Comparison of ENCODE assay signal across 4 cellular contexts in genomic region chr1:53975861-53976260, GRCh38. TPM values are rescaled to one million over a fixed set of nuclear protein-coding genes. Genes with fewer than 3 reads are reported as not detected.
"Had no signal": no experiment of that assay in that cellular context is flagged by ENCODE, and none has a peak within 500 bp of the region (broad histone marks: within the 10 kb centered on the region; RNA-seq: fewer than 3 reads in every experiment).

No MANE protein-coding gene starts in this region.

- H3K4me3 ChIP-seq: GM12878 had no signal

- DNase-seq: GDM1, GF-D8 had no signal

RNA-seq across cellular contexts. Expression of gene LDLRAD1, which starts 42.1 kb away (rescaled TPM):
- total RNA-seq: G401, GM12878 had no signal
